In the genomic region with DNA sequence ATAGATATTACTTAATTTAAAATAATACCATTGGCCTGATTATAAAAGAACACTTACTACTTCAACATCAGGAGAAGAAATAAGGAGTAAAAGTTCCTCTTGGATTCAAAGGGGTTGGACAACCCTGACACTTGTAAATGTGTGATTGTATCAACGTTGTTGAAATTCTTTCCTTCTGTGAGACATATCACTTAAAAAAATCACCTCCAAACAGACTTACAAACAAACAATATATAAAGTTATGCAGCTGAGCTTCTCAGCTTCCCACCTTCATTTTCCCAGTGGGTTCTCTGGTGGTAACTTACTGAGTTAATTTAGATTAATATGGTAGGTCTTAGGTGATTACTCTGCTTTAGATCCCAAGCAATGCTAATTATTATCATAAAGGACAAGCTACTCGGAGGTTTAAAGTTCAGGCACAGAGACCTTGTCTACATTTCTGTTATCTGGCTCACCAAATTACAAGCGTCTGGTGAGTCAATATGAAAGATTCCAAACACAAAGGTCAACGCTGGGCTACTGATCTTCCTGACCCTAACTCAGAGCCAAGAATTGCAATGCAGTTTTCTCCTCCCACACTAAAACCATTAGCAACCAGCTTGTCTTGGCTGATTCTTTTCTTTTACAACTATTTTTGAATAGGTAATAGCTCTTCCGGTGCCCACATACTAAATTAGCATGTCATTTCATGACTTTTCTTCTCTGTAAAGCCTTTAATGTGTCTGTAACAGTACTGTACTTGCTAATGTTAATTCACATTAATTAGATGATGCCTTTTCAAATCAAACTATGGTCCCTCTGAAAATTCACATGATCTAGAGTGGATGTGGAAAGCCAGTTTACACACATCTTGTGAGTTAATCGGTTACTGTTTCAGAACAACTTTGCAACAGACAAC, we compare ENCODE assay signal across 3 cellular contexts.
A peak's percentile ranks its signal among the peaks of the same experiment; 100 is the strongest.
TF ChIP-seq lines count a peak whose summit lies in the region.

No MANE protein-coding gene starts in this region.

TF ChIP-seq in A549, 52 proteins besides CTCF, POLR2A, EP300 and RAD21:
- TF ChIP-seq GATA3 (IDR thresholded peaks at IDR 0.05; ENCODE audit: borderline replicate concordance) (peak; percentile 66; the same call in 1 of the 2 replicates), ZFP36 (IDR thresholded peaks at IDR 0.05; ENCODE audit: borderline replicate concordance, partially characterized antibody) (no peak), JUNB (IDR thresholded peaks at IDR 0.05) (peak; percentile 55), CBX8 (IDR thresholded peaks at IDR 0.05) (no peak), FOSL2 (IDR thresholded peaks at IDR 0.05) (no peak), FOSL2 (CRISPR knock-in tag; IDR thresholded peaks at IDR 0.05) (peak; percentile 46; the same call in 1 of the 2 replicates)

TF ChIP-seq in K562, 482 proteins besides CTCF, POLR2A, EP300 and RAD21 (continues in another document):
- TF ChIP-seq ZNF384 (IDR thresholded peaks at IDR 0.05; ENCODE audit: low read depth, low read length) (no peak), TAL1 (IDR thresholded peaks at IDR 0.05) (peak; percentile 54), ARNT (IDR thresholded peaks at IDR 0.05) (no peak), SOX6 (IDR thresholded peaks at IDR 0.05) (no peak), NCOA1 (IDR thresholded peaks at IDR 0.05; ENCODE audit: low read depth) (no peak), MIER1 (IDR thresholded peaks at IDR 0.05; ENCODE audit: low read depth) (no peak), ZNF75A (CRISPR knock-in tag; IDR thresholded peaks at IDR 0.05) (no peak), NFATC3 (IDR thresholded peaks at IDR 0.05) (no peak), TCFL5 (CRISPR knock-in tag; conservative IDR thresholded peaks at IDR 0.05) (no peak), KDM5B (IDR thresholded peaks at IDR 0.05; ENCODE audit: insufficient replicate concordance, low read depth, low read length) (no peak), PYGO2 (tag; IDR thresholded peaks at IDR 0.05) (no peak), HNRNPLL (IDR thresholded peaks at IDR 0.05; ENCODE audit: low read depth, low read length, poor library complexity, severe bottlenecking) (no peak)
- TF ChIP-seq, protein P1, sequence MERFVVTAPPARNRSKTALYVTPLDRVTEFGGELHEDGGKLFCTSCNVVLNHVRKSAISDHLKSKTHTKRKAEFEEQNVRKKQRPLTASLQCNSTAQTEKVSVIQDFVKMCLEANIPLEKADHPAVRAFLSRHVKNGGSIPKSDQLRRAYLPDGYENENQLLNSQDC (CRISPR knock-in tag; IDR thresholded peaks at IDR 0.05): no peak
- TF ChIP-seq, protein P2, sequence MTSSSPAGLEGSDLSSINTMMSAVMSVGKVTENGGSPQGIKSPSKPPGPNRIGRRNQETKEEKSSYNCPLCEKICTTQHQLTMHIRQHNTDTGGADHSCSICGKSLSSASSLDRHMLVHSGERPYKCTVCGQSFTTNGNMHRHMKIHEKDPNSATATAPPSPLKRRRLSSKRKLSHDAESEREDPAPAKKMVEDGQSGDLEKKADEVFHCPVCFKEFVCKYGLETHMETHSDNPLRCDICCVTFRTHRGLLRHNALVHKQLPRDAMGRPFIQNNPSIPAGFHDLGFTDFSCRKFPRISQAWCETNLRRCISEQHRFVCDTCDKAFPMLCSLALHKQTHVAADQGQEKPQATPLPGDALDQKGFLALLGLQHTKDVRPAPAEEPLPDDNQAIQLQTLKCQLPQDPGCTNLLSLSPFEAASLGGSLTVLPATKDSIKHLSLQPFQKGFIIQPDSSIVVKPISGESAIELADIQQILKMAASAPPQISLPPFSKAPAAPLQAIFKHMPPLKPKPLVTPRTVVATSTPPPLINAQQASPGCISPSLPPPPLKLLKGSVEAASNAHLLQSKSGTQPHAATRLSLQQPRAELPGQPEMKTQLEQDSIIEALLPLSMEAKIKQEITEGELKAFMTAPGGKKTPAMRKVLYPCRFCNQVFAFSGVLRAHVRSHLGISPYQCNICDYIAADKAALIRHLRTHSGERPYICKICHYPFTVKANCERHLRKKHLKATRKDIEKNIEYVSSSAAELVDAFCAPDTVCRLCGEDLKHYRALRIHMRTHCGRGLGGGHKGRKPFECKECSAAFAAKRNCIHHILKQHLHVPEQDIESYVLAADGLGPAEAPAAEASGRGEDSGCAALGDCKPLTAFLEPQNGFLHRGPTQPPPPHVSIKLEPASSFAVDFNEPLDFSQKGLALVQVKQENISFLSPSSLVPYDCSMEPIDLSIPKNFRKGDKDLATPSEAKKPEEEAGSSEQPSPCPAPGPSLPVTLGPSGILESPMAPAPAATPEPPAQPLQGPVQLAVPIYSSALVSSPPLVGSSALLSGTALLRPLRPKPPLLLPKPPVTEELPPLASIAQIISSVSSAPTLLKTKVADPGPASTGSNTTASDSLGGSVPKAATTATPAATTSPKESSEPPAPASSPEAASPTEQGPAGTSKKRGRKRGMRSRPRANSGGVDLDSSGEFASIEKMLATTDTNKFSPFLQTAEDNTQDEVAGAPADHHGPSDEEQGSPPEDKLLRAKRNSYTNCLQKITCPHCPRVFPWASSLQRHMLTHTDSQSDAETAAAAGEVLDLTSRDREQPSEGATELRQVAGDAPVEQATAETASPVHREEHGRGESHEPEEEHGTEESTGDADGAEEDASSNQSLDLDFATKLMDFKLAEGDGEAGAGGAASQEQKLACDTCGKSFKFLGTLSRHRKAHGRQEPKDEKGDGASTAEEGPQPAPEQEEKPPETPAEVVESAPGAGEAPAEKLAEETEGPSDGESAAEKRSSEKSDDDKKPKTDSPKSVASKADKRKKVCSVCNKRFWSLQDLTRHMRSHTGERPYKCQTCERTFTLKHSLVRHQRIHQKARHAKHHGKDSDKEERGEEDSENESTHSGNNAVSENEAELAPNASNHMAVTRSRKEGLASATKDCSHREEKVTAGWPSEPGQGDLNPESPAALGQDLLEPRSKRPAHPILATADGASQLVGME (CRISPR knock-in tag; IDR thresholded peaks at IDR 0.05): no peak
- TF ChIP-seq, protein P3, sequence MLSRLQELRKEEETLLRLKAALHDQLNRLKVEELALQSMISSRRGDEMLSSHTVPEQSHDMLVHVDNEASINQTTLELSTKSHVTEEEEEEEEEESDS (CRISPR knock-in tag; IDR thresholded peaks at IDR 0.05): no peak
- TF ChIP-seq, protein P4, sequence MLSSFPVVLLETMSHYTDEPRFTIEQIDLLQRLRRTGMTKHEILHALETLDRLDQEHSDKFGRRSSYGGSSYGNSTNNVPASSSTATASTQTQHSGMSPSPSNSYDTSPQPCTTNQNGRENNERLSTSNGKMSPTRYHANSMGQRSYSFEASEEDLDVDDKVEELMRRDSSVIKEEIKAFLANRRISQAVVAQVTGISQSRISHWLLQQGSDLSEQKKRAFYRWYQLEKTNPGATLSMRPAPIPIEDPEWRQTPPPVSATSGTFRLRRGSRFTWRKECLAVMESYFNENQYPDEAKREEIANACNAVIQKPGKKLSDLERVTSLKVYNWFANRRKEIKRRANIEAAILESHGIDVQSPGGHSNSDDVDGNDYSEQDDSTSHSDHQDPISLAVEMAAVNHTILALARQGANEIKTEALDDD (IDR thresholded peaks at IDR 0.05): peak; percentile 44; the same call in 1 of the 2 replicates
- TF ChIP-seq, protein P5, sequence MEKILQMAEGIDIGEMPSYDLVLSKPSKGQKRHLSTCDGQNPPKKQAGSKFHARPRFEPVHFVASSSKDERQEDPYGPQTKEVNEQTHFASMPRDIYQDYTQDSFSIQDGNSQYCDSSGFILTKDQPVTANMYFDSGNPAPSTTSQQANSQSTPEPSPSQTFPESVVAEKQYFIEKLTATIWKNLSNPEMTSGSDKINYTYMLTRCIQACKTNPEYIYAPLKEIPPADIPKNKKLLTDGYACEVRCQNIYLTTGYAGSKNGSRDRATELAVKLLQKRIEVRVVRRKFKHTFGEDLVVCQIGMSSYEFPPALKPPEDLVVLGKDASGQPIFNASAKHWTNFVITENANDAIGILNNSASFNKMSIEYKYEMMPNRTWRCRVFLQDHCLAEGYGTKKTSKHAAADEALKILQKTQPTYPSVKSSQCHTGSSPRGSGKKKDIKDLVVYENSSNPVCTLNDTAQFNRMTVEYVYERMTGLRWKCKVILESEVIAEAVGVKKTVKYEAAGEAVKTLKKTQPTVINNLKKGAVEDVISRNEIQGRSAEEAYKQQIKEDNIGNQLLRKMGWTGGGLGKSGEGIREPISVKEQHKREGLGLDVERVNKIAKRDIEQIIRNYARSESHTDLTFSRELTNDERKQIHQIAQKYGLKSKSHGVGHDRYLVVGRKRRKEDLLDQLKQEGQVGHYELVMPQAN (IDR thresholded peaks at IDR 0.05; ENCODE audit: borderline replicate concordance): no peak

TF ChIP-seq in HepG2, 621 proteins besides CTCF, POLR2A, EP300 and RAD21 (continues in another document):
- TF ChIP-seq KDM1A (CRISPR knock-in tag; IDR thresholded peaks at IDR 0.05) (no peak), GABPB1 (CRISPR knock-in tag; IDR thresholded peaks at IDR 0.05) (peak; percentile 16; the same call in 1 of the 2 replicates), FOXO1 (CRISPR knock-in tag; IDR thresholded peaks at IDR 0.05) (peak; percentile 79; the same call in 1 of the 2 replicates), ZNF761 (CRISPR knock-in tag; conservative IDR thresholded peaks at IDR 0.05) (0 out of 2 replicates have a peak, but pooled peaks have one; percentile 31), PHF21A (CRISPR knock-in tag; IDR thresholded peaks at IDR 0.05) (peak; percentile 68; the same call in 1 of the 2 replicates), THYN1 (CRISPR knock-in tag; IDR thresholded peaks at IDR 0.05; ENCODE audit: borderline replicate concordance, low read depth) (no peak), FOXC1 (CRISPR knock-in tag; IDR thresholded peaks at IDR 0.05; ENCODE audit: borderline replicate concordance) (no peak), TBX2 (CRISPR knock-in tag; IDR thresholded peaks at IDR 0.05; ENCODE audit: borderline replicate concordance) (peak; percentile 91), ZNF354B (CRISPR knock-in tag; IDR thresholded peaks at IDR 0.05) (no peak), HNRNPH1 (optimal IDR thresholded peaks at IDR 0.05; ENCODE audit: low read depth, low read length) (no peak), ZKSCAN8 (CRISPR knock-in tag; IDR thresholded peaks at IDR 0.05; ENCODE audit: borderline replicate concordance) (peak; percentile 76; the same call in 1 of the 2 replicates), CREB1 (IDR thresholded peaks at IDR 0.05) (no peak), CREB1 (CRISPR knock-in tag; IDR thresholded peaks at IDR 0.05) (peak; percentile 56), ZEB1 (IDR thresholded peaks at IDR 0.05; ENCODE audit: insufficient replicate concordance, low read depth) (no peak), MAFK (conservative IDR thresholded peaks at IDR 0.05 in 1 of 2, IDR thresholded peaks at IDR 0.05 in 1 of 2; ENCODE audit: low read length in 2 of 2) (no peak), NBN (conservative IDR thresholded peaks at IDR 0.05) (no peak)
- TF ChIP-seq, protein P6, sequence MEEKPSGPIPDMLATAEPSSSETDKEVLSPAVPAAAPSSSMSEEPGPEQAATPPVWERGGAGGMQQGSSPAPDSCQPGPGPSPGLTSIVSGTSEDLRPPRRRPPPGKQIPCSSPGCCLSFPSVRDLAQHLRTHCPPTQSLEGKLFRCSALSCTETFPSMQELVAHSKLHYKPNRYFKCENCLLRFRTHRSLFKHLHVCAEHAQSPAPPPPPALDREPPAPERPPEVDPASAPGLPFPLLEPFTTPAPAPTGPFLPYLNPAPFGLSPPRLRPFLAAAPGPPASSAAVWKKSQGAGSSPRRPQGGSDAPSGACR (CRISPR knock-in tag; IDR thresholded peaks at IDR 0.05): no peak
- TF ChIP-seq, protein P7, sequence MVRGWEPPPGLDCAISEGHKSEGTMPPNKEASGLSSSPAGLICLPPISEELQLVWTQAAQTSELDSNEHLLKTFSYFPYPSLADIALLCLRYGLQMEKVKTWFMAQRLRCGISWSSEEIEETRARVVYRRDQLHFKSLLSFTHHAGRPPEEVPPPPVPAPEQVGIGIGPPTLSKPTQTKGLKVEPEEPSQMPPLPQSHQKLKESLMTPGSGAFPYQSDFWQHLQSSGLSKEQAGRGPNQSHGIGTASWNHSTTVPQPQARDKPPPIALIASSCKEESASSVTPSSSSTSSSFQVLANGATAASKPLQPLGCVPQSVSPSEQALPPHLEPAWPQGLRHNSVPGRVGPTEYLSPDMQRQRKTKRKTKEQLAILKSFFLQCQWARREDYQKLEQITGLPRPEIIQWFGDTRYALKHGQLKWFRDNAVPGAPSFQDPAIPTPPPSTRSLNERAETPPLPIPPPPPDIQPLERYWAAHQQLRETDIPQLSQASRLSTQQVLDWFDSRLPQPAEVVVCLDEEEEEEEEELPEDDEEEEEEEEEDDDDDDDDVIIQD (CRISPR knock-in tag; IDR thresholded peaks at IDR 0.05; ENCODE audit: low read depth): peak; percentile 95
- TF ChIP-seq, protein P8, sequence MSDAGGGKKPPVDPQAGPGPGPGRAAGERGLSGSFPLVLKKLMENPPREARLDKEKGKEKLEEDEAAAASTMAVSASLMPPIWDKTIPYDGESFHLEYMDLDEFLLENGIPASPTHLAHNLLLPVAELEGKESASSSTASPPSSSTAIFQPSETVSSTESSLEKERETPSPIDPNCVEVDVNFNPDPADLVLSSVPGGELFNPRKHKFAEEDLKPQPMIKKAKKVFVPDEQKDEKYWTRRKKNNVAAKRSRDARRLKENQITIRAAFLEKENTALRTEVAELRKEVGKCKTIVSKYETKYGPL (CRISPR knock-in tag; IDR thresholded peaks at IDR 0.05): no peak
- TF ChIP-seq, protein P9, sequence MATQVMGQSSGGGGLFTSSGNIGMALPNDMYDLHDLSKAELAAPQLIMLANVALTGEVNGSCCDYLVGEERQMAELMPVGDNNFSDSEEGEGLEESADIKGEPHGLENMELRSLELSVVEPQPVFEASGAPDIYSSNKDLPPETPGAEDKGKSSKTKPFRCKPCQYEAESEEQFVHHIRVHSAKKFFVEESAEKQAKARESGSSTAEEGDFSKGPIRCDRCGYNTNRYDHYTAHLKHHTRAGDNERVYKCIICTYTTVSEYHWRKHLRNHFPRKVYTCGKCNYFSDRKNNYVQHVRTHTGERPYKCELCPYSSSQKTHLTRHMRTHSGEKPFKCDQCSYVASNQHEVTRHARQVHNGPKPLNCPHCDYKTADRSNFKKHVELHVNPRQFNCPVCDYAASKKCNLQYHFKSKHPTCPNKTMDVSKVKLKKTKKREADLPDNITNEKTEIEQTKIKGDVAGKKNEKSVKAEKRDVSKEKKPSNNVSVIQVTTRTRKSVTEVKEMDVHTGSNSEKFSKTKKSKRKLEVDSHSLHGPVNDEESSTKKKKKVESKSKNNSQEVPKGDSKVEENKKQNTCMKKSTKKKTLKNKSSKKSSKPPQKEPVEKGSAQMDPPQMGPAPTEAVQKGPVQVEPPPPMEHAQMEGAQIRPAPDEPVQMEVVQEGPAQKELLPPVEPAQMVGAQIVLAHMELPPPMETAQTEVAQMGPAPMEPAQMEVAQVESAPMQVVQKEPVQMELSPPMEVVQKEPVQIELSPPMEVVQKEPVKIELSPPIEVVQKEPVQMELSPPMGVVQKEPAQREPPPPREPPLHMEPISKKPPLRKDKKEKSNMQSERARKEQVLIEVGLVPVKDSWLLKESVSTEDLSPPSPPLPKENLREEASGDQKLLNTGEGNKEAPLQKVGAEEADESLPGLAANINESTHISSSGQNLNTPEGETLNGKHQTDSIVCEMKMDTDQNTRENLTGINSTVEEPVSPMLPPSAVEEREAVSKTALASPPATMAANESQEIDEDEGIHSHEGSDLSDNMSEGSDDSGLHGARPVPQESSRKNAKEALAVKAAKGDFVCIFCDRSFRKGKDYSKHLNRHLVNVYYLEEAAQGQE (IDR thresholded peaks at IDR 0.05; ENCODE audit: borderline replicate concordance in 1 of 2, low read depth in 1 of 2, low read length in 2 of 2): no peak
- TF ChIP-seq, protein P10, sequence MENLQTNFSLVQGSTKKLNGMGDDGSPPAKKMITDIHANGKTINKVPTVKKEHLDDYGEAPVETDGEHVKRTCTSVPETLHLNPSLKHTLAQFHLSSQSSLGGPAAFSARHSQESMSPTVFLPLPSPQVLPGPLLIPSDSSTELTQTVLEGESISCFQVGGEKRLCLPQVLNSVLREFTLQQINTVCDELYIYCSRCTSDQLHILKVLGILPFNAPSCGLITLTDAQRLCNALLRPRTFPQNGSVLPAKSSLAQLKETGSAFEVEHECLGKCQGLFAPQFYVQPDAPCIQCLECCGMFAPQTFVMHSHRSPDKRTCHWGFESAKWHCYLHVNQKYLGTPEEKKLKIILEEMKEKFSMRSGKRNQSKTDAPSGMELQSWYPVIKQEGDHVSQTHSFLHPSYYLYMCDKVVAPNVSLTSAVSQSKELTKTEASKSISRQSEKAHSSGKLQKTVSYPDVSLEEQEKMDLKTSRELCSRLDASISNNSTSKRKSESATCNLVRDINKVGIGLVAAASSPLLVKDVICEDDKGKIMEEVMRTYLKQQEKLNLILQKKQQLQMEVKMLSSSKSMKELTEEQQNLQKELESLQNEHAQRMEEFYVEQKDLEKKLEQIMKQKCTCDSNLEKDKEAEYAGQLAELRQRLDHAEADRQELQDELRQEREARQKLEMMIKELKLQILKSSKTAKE (CRISPR knock-in tag; IDR thresholded peaks at IDR 0.05; ENCODE audit: borderline replicate concordance): peak; percentile 85
